ENCODE assay signal across 1 cellular context in the genomic region with DNA sequence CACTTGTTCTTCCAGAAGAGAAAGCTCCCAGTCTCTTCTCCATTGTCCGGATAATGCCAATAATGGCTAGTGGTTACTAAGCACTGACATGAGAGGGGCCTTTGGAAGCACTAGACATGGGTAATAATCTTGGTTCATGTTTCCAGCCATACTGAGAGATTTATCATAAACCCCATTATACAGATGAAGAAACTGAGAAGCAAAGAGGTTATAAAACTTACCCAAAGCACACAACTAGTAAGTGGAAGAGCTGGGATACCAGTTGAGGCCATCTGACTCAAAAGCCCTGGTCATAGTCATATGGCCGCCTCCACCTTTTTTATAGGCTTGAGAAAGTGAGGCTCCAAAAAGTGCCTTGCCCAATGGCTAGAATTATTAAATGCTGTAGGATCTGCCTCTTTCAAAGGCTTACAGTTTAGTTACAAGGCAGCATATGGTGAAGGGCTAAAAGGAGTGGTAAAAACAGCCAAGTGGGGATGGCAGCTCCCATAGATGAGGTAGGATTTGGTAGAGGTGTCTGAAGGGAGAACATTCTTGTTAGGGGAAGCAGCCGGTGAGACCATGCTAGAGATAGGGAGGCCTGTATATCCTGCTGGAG.
TF ChIP-seq lines count a peak whose summit lies in the region.

No MANE protein-coding gene starts in this region.

TF ChIP-seq in H1, 55 proteins besides CTCF, POLR2A, EP300 and RAD21 (continued from another document):
- TF ChIP-seq RNF2 (IDR thresholded peaks at IDR 0.05; ENCODE audit: borderline replicate concordance, low read depth, low read length, missing control alignments, poor library complexity, severe bottlenecking) (no peak), CBX8 (IDR thresholded peaks at IDR 0.05; ENCODE audit: borderline replicate concordance, low read depth, low read length) (no peak)
